Comparison of ENCODE assay signal across 11 cellular contexts in the genomic region with DNA sequence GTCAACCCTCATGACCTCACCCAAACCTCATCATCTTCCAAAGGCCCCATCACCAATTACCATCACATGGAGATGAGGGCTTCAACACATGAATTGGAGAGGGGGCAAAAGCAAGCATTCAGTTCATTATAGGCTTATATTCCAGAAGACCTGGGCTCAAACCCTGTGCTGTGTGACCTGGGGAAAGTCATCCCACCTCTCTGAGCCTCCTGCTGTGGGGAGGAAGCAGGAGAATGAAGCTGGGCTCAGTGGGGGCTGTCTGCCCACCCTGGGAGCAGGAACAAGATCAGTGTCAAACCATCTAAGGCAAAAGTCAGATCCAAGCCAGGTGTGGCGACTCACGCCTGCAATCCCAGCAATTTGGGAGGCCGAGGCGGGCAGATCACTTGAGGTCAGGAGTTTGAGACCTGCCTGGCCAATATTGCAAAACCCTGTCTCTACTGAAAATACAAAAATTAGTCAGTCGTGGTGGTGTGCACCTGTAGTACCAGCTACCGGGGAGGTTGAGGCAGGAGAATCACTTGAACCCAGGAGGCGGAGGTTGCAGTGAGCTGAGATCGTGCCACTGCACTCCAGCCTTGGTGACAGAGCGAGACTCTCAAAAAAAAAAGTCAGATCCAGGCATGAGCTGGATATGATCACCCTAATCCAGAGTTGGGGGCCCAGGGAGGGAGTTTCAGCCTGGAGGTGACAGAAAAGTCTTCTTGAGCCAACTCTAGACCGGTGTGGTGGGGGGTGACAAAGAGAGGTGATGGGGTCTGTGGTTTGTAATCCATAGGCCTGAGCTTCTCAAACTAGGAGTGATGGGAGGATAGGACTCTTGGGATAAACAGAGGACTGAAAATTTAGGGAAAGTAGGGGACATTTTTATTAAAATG. TPM values are rescaled to one million over a fixed set of nuclear protein-coding genes. Genes with fewer than 3 reads are reported as not detected.
DNase-seq lines count a peak whose midpoint lies in the region; ATAC-seq, FAIRE-seq and TF ChIP-seq lines count a peak whose summit lies in the region.
"Had no signal": no experiment of that assay in that cellular context is flagged by ENCODE, and none has a peak within 500 bp of the region (broad histone marks: within the 10 kb centered on the region; RNA-seq: fewer than 3 reads in every experiment).

No MANE protein-coding gene starts in this region.

- peaks cover 43% of the 10 kb centered on the region for H3K79me2 ChIP-seq in neural progenitor cell (ENCODE audit: low read depth)

- H3K14ac ChIP-seq in IMR-90 (replicated peaks; ENCODE audit: low read depth, low read length) = no peak overlapping the region; the same call in 1 of the 2 replicates

- H3K9me3 ChIP-seq in A673 (ENCODE audit: low read depth, low read length, poor library complexity, severe bottlenecking) = no peaks in the 10 kb centered on the region
- H3K9me3 ChIP-seq in IMR-90 (ENCODE audit: control insufficient read depth, insufficient read depth, low read length) = no peaks in the 10 kb centered on the region
- H3K9me3 ChIP-seq in neural progenitor cell (ENCODE audit: low read depth) = no peaks in the 10 kb centered on the region

- BruUV-seq in A673 (replicated peaks; lab: Mats Ljungman, UMichigan) (no TSS peak), IMR-90 (replicated peaks; lab: Mats Ljungman, UMichigan) (no TSS peak)

- 0 out of 3 replicates have a peak overlapping the region, but pooled peaks have one; percentile 31 for H2BK15ac ChIP-seq in IMR-90 (ENCODE audit: low read depth, low read length)

- POLR2A ChIA-PET in A673 (lab: Charles Lee; ENCODE audit: low non-redundant PET) = no interaction called here
- POLR2A ChIA-PET in IMR-90 (lab: Charles Lee; ENCODE audit: unreplicated experiment) = interaction anchor here (0.7 kb wide), 1 partner anchor 9 kb away, joined by 5 read pairs; no protein-coding TSS in a partner anchor

- H3K18ac ChIP-seq in IMR-90 (ENCODE audit: low read depth, low read length) = no peak overlapping the region

- H3K4me1 ChIP-seq in A673 (ENCODE audit: insufficient read depth, low read length, poor library complexity, severe bottlenecking) (peaks cover 8% of the 10 kb centered on the region), IMR-90 (ENCODE audit: control insufficient read depth, insufficient read depth, low read length) (peaks cover 6% of the 10 kb centered on the region; the same call in 1 of the 2 replicates), neural progenitor cell (peaks cover 22% of the 10 kb centered on the region)

- no peak for TF ChIP-seq POLR2A in IMR-90 (IDR thresholded peaks at IDR 0.05; ENCODE audit: low read depth, low read length)

- no peak overlapping the region for H2BK120ac ChIP-seq in IMR-90 (ENCODE audit: low read depth, low read length)

- peak overlapping the region; percentile 9 to 91; a peak in 2 of 4 replicates for H4K8ac ChIP-seq in IMR-90 (ENCODE audit: low read depth in 2 of 2, low read length in 2 of 2)

- CTCF ChIA-PET in A673 (lab: Charles Lee) (interaction anchor here (0.9 to 1.3 kb wide), 2 partner anchors 12 to 33 kb away, joined by 5 read pairs; no protein-coding TSS in a partner anchor), IMR-90 (lab: Yijun Ruan, JAX) (interaction anchor here (0.8 kb wide), 1 partner anchor 33 kb away, joined by 3 read pairs; no protein-coding TSS in a partner anchor)

- peaks cover 4% of the 10 kb centered on the region for H3K36me3 Mint-ChIP-seq in neural progenitor cell

- no peaks in the 10 kb centered on the region for H3K27me3 ChIP-seq in A673 (replicated peaks; ENCODE audit: insufficient read depth, low read depth, low read length, poor library complexity)
- H3K27me3 ChIP-seq in IMR-90 (ENCODE audit: control insufficient read depth, insufficient read depth, low read length) = no peaks in the 10 kb centered on the region
- no peaks in the 10 kb centered on the region for H3K27me3 ChIP-seq in neural progenitor cell

- H2BK5ac ChIP-seq in IMR-90 (ENCODE audit: low read depth, low read length, poor library complexity, severe bottlenecking) = no peak overlapping the region

- dilution Hi-C loops in IMR-90 (cut with HindIII; ENCODE audit: low sequenced_read_pairs, unreplicated experiment) = no loop called here

- H3K4ac ChIP-seq in IMR-90 (ENCODE audit: low read depth, low read length) = peak overlapping the region; percentile 64

- H3K23ac ChIP-seq in IMR-90 (ENCODE audit: low read depth, low read length) = peak overlapping the region; percentile 86; the same call in 1 of the 2 replicates

- peak overlapping the region; percentile 23 for H2AK9ac ChIP-seq in IMR-90 (replicated peaks; ENCODE audit: low read depth, low read length, poor library complexity)

- no peak overlapping the region for H3K4me2 ChIP-seq in IMR-90 (ENCODE audit: low read depth, low read length)
- no peak overlapping the region for H3K4me2 ChIP-seq in neural progenitor cell

- in situ Hi-C loops in IMR-90 (cut with MboI; ENCODE audit: low sequenced_read_pairs) = no loop called here
- in situ Hi-C loops in KBM-7 (cut with MboI; ENCODE audit: low pct_unique_long_range_greater_than_20kb, low sequenced_read_pairs) = no loop called here

- peak overlapping the region; percentile 100 for H3K27ac ChIP-seq in A673 (ENCODE audit: low read depth, low read length, poor library complexity, severe bottlenecking)
- H3K27ac ChIP-seq in IMR-90 (ENCODE audit: insufficient read depth, low read length) = peak overlapping the region; percentile 33; the same call in 1 of the 2 replicates
- peak overlapping the region; percentile 97 for H3K27ac ChIP-seq in cingulate gyrus (ENCODE audit: low read depth, low read length)
- no peak overlapping the region for H3K27ac ChIP-seq in neural progenitor cell

- H4K5ac ChIP-seq in IMR-90 (ENCODE audit: low read depth, low read length) = no peak overlapping the region

- H3K9me3 Mint-ChIP-seq in neural progenitor cell = no peaks in the 10 kb centered on the region

- peak overlapping the region; percentile 80 for H2AK5ac ChIP-seq in IMR-90 (ENCODE audit: low read depth, low read length)

- H2BK20ac ChIP-seq in IMR-90 (ENCODE audit: low read depth, low read length) = peak overlapping the region; percentile 41; the same call in 1 of the 2 replicates

- H3K4me3 ChIP-seq in A673 (ENCODE audit: low read depth, low read length, poor library complexity, severe bottlenecking) (no peak overlapping the region), IMR-90 (ENCODE audit: insufficient read depth, low read depth, low read length) (no peak overlapping the region), neural progenitor cell (no peak overlapping the region)

- peaks cover 25% of the 10 kb centered on the region for H3K27me3 Mint-ChIP-seq in neural progenitor cell (ENCODE audit: insufficient read depth, low read depth)

- TF ChIP-seq CTCF in A673 (conservative IDR thresholded peaks at IDR 0.05; ENCODE audit: low read depth, low read length) = no peak
- TF ChIP-seq CTCF in IMR-90 (conservative IDR thresholded peaks at IDR 0.05; ENCODE audit: low read depth, low read length) = no peak
- no peak for TF ChIP-seq CTCF in neural progenitor cell (IDR thresholded peaks at IDR 0.05)

- no peak overlapping the region for H3K9ac ChIP-seq in IMR-90 (ENCODE audit: low read depth, low read length)
- H3K9ac ChIP-seq in neural progenitor cell = no peak overlapping the region

- DNase-seq in A673 (ENCODE audit: low spot score) = no peak
- DNase-seq in IMR-90 = no peak
- no peak for DNase-seq in neural progenitor cell (ENCODE audit: low spot score)
- DNase-seq in activated gamma-delta T cell (lab: John Stamatoyannopoulos, UW) = no peak
- DNase-seq in HTR-8/SVneo (ENCODE audit: insufficient read length, low spot score) = no peak
- no peak for DNase-seq in KBM-7
- DNase-seq: DMS79, NCI-H187 treated with DMSO at 0.1 percent for 48 hours had no signal

- H3K36me3 ChIP-seq in A673 (ENCODE audit: insufficient read depth, low read length, poor library complexity, severe bottlenecking) (peaks cover 4% of the 10 kb centered on the region), IMR-90 (ENCODE audit: control insufficient read depth, insufficient read depth, low read length) (peaks cover 14% of the 10 kb centered on the region), neural progenitor cell (no peaks in the 10 kb centered on the region)

- intact Hi-C loops in A673 (cut with micrococcal nuclease; ENCODE audit: unreplicated experiment) = no loop called here
- intact Hi-C loops in IMR-90 (cut with micrococcal nuclease) = loop anchor here (5.0 kb wide), 2 partner anchors 32 to 123 kb away; a partner anchor contains a TSS

- H4K20me1 ChIP-seq in IMR-90 (ENCODE audit: insufficient read depth, low read length) (peaks cover 12% of the 10 kb centered on the region), neural progenitor cell (ENCODE audit: low read depth) (peaks cover 24% of the 10 kb centered on the region)

- no peak for FAIRE-seq in HTR-8/SVneo (lab: Jason Lieb, UNC)
- FAIRE-seq: colon had no signal

- peak overlapping the region; percentile 94 for H3K27ac Mint-ChIP-seq in neural progenitor cell

- no peak overlapping the region; the same call in 1 of the 2 replicates for H4K91ac ChIP-seq in IMR-90 (ENCODE audit: insufficient read depth, low read depth, low read length)

- H3K9me1 ChIP-seq in IMR-90 (ENCODE audit: insufficient read depth, low read length) = peaks cover 7% of the 10 kb centered on the region

- H3F3A ChIP-seq in neural progenitor cell (ENCODE audit: low read depth) = peaks cover 38% of the 10 kb centered on the region

- H2AFZ ChIP-seq in IMR-90 (replicated peaks; ENCODE audit: low read length, poor library complexity) = no peak overlapping the region
- H2AFZ ChIP-seq in neural progenitor cell (replicated peaks) = no peak overlapping the region

- 96% methylated on average over 8 of the region's 10 CpGs; no CpG with 5 or more reads in 1 of the 2 experiments for WGBS in IMR-90 (ENCODE audit: extremely low coverage in 2 of 2, insufficient read length in 1 of 2), 2 experiments

- peaks cover 12 to 58% of the 10 kb centered on the region in 2 experiments for H3K79me1 ChIP-seq in IMR-90 (ENCODE audit: low read depth in 1 of 2, low read length in 2 of 2)

- no peak for TF ChIP-seq RAD21 in IMR-90 (IDR thresholded peaks at IDR 0.05; ENCODE audit: low read length)

- H3K56ac ChIP-seq in IMR-90 (ENCODE audit: extremely low read depth, insufficient read depth, low read length) = no peak overlapping the region

- H3K4me1 Mint-ChIP-seq in neural progenitor cell = peaks cover 31% of the 10 kb centered on the region

- ATAC-seq in IMR-90 (ENCODE audit: low read depth) (no peak), GM21447 (IDR thresholded peaks at IDR 0.05; ENCODE audit: unreplicated experiment) (no peak)

- peak overlapping the region; percentile 89 for H3K4me3 Mint-ChIP-seq in neural progenitor cell

RNA-seq across cellular contexts. Expression of a gene that starts 1.6 kb away (rescaled TPM):
- total RNA-seq in A673 (2021) (438 and 476 TPM in 2 replicates), IMR-90 (2012; rRNA removed) (1,075 and 1,562 TPM in 2 replicates), neural progenitor cell (ENCODE audit: low replicate concordance) (446 and 535 TPM in 2 replicates)
- polyA plus RNA-seq in IMR-90 (2012; rRNA removed) = 1,160 and 1,218 TPM in 2 replicates
- 1,916 and 2,081 TPM in 2 replicates for polyA plus RNA-seq in IMR-90 (2012; cell fraction: cytosol; rRNA removed)
- 535 and 1,052 TPM in 2 replicates for polyA plus RNA-seq in IMR-90 (2012; cell fraction: nucleus; rRNA removed; ENCODE audit: low replicate concordance)

RNA-seq across cellular contexts. Expression of a gene that starts 37.0 kb away (rescaled TPM):
- total RNA-seq in A673 (2021) (113 and 126 TPM in 2 replicates), IMR-90 (2012; rRNA removed) (135 and 158 TPM in 2 replicates), neural progenitor cell (ENCODE audit: low replicate concordance) (39.2 and 61.7 TPM in 2 replicates)
- 61.8 and 64.5 TPM in 2 replicates for polyA plus RNA-seq in IMR-90 (2012; rRNA removed)
- polyA plus RNA-seq in IMR-90 (2012; cell fraction: cytosol; rRNA removed) = 33.9 and 47.1 TPM in 2 replicates
- polyA plus RNA-seq in IMR-90 (2012; cell fraction: nucleus; rRNA removed; ENCODE audit: low replicate concordance) = 24.8 and 40.7 TPM in 2 replicates
